5 cellular contexts compared by ENCODE assay signal in the genomic region with DNA sequence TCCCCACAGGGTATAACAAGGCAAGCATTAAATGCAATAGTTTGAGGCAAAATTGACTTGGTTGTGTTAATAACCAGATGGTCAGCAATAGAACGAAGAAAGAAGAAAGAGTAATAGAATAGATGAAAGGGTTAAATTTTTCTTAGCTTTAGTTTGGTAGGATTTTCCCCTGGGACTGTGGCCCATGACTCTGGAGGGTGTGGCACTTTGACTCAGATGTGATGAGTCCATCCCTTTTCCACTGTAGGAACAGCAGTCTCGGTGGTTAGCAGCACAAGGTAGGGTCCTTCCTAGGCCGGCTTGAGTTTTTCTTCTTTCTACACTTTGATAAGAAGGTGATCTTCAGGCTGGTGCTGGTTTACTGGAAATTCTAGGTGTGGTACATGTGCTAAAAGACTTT. TPM values are rescaled to one million over a fixed set of nuclear protein-coding genes. Genes with fewer than 3 reads are reported as not detected.
"Had no signal": no experiment of that assay in that cellular context is flagged by ENCODE, and none has a peak within 500 bp of the region (broad histone marks: within the 10 kb centered on the region; RNA-seq: fewer than 3 reads in every experiment).

No MANE protein-coding gene starts in this region.

RNA-seq across cellular contexts. Expression of gene HTR1F, which starts 54.7 kb away (rescaled TPM):
- total RNA-seq: dermis blood vessel endothelial cell, left lobe of liver, neural crest cell, osteocyte, pulmonary artery endothelial cell had no signal
